ENCODE assay signal across 22 cellular contexts in genomic region chr2:233013027-233013461, GRCh38. TPM values are rescaled to one million over a fixed set of nuclear protein-coding genes. Genes with fewer than 3 reads are reported as not detected.
DNase-seq lines count a peak whose midpoint lies in the region; ATAC-seq, FAIRE-seq and TF ChIP-seq lines count a peak whose summit lies in the region.
"Had no signal": no experiment of that assay in that cellular context is flagged by ENCODE, and none has a peak within 500 bp of the region (broad histone marks: within the 10 kb centered on the region; RNA-seq: fewer than 3 reads in every experiment).

TSS of gene NGEF (minus strand) at chr2:233013256. CDS start at chr2:232974890, 38,366 bp downstream.

- H3K27me3 Mint-ChIP-seq in activated T-helper 2 cell treated with anti-CD3 and anti-CD28 coated beads, Interferon-gamma antibody, Interleukin-2, Interleukin-4, amounts not matched to agents 10 μg/mL and 5 μg/mL and 100 μg/mL, durations not matched to agents 14 hours and 24 hours and 36 hours (ENCODE audit: low read depth): peaks cover 7% of the 10 kb centered on the region

- H3K4me1 ChIP-seq in A549: peaks cover 25% of the 10 kb centered on the region
- H3K4me1 ChIP-seq: sigmoid colon had no signal

- H3K27ac ChIP-seq in A549: peak within 1 kb of the TSS; percentile 51 to 73; a peak in 5 of 6 replicates
- H3K27ac ChIP-seq: brain microvascular endothelial cell, sigmoid colon, tibial artery had no signal

- no peak for TF ChIP-seq EP300 in A549 (IDR thresholded peaks at IDR 0.05)

- no peaks in the 10 kb centered on the region for H3K4me1 Mint-ChIP-seq in activated T-helper 2 cell treated with anti-CD3 and anti-CD28 coated beads, Interferon-gamma antibody, Interleukin-2, Interleukin-4, amounts not matched to agents 10 μg/mL and 5 μg/mL and 100 μg/mL, durations not matched to agents 14 hours and 24 hours and 36 hours (ENCODE audit: low read depth)

- peaks cover 4% of the 10 kb centered on the region for H3K9me3 Mint-ChIP-seq in activated T-helper 2 cell treated with anti-CD3 and anti-CD28 coated beads, Interferon-gamma antibody, Interleukin-2, Interleukin-4, amounts not matched to agents 10 μg/mL and 5 μg/mL and 100 μg/mL, durations not matched to agents 14 hours and 24 hours and 36 hours

- ATAC-seq in A549 (peak; percentile 26 to 66; a peak in 3 of 6 replicates), GM18907 (IDR thresholded peaks at IDR 0.05; ENCODE audit: unreplicated experiment) (no peak)
- ATAC-seq: effector memory CD8-positive, alpha-beta T cell; GM12878; left ventricle myocardium superior had no signal

- no peak for TF ChIP-seq POLR2A in A549 (IDR thresholded peaks at IDR 0.05; ENCODE audit: low read length)

- H3K4me2 ChIP-seq in A549: peak within 1 kb of the TSS; percentile 67

- WGBS in A549 (ENCODE audit: missing lambda C conversion rate): 70% methylated on average over 10 of the region's 12 CpGs

- peak in 1 of 2 experiments; percentile 18 for DNase-seq in A549 (ENCODE audit: low read depth in 1 of 2, low spot score in 1 of 2)
- no peak for DNase-seq in RPMI7951 (ENCODE audit: low read depth)
- no peak for DNase-seq in frontal cortex (ENCODE audit: low spot score in 2 of 2)
- DNase-seq in occipital lobe (lab: John Stamatoyannopoulos, UW): no peak
- DNase-seq in NCI-H345 (lab: John Stamatoyannopoulos, UW): no peak
- DNase-seq in GDM1 (lab: John Stamatoyannopoulos, UW): no peak
- DNase-seq in activated T-helper 2 cell treated with anti-CD3 and anti-CD28 coated beads, Interferon-gamma antibody, Interleukin-2, Interleukin-4, amounts not matched to agents 10 μg/mL and 5 μg/mL and 100 μg/mL, durations not matched to agents 14 hours and 24 hours and 36 hours (ENCODE audit: low spot score): no peak
- DNase-seq: activated CD8-positive, alpha-beta memory T cell treated with anti-CD3 and anti-CD28 coated beads for 24 hours; brain microvascular endothelial cell; effector memory CD8-positive, alpha-beta T cell; GOT3; left ventricle myocardium superior; MV-4-11; NCI-H2081; NCI-H82; sigmoid colon; stimulated activated CD4-positive, alpha-beta T cell treated with anti-CD3 and anti-CD28 coated beads, Interleukin-4, amount 100 ng/mL, for 1 hour; stimulated activated CD8-positive, alpha-beta memory T cell treated with anti-CD3 and anti-CD28 coated beads, Interleukin-4, amount 100 ng/mL, for 48 hours; T-helper 1 cell had no signal

- intact Hi-C loops in activated T-helper 2 cell treated with anti-CD3 and anti-CD28 coated beads, Interferon-gamma antibody, Interleukin-2, Interleukin-4, amounts not matched to agents 10 μg/mL and 5 μg/mL and 100 μg/mL, durations not matched to agents 14 hours and 24 hours and 36 hours (cut with micrococcal nuclease): no loop called here

- CTCF ChIA-PET in A549 (lab: Yijun Ruan, JAX): interaction anchor here (1.5 to 1.6 kb wide), 2 partner anchors 16 to 33 kb away, joined by 7 to 10 read pairs; no protein-coding TSS in a partner anchor

- H3K9me3 ChIP-seq in A549: peaks cover under 1% of the 10 kb centered on the region; the same call in 1 of the 3 replicates

- H3K36me3 Mint-ChIP-seq in activated T-helper 2 cell treated with anti-CD3 and anti-CD28 coated beads, Interferon-gamma antibody, Interleukin-2, Interleukin-4, amounts not matched to agents 10 μg/mL and 5 μg/mL and 100 μg/mL, durations not matched to agents 14 hours and 24 hours and 36 hours (ENCODE audit: low read depth): no peaks in the 10 kb centered on the region

- no peak within 1 kb of the TSS for H3K27ac Mint-ChIP-seq in activated T-helper 2 cell treated with anti-CD3 and anti-CD28 coated beads, Interferon-gamma antibody, Interleukin-2, Interleukin-4, amounts not matched to agents 10 μg/mL and 5 μg/mL and 100 μg/mL, durations not matched to agents 14 hours and 24 hours and 36 hours
- H3K27ac Mint-ChIP-seq: effector memory CD8-positive, alpha-beta T cell had no signal

- POLR2A ChIA-PET in A549 (lab: Yijun Ruan, JAX): no interaction called here

- no peak within 1 kb of the TSS for H3K4me3 Mint-ChIP-seq in activated T-helper 2 cell treated with anti-CD3 and anti-CD28 coated beads, Interferon-gamma antibody, Interleukin-2, Interleukin-4, amounts not matched to agents 10 μg/mL and 5 μg/mL and 100 μg/mL, durations not matched to agents 14 hours and 24 hours and 36 hours (ENCODE audit: low read depth)
- H3K4me3 Mint-ChIP-seq: effector memory CD8-positive, alpha-beta T cell had no signal

- TF ChIP-seq RAD21 in A549 (conservative IDR thresholded peaks at IDR 0.05 in 1 of 2, IDR thresholded peaks at IDR 0.05 in 1 of 2): no peak

- FAIRE-seq in A549 (lab: Jason Lieb, UNC): no peak
- FAIRE-seq in frontal cortex (lab: Jason Lieb, UNC): no peak
- FAIRE-seq: GM12878 had no signal

- no peak within 1 kb of the TSS for H3K4me3 ChIP-seq in A549
- H3K4me3 ChIP-seq: GM12878, sigmoid colon, tibial artery had no signal

- no peak for TF ChIP-seq CTCF in A549 (IDR thresholded peaks at IDR 0.05)

TF ChIP-seq in A549, 52 proteins besides CTCF, POLR2A, EP300 and RAD21:
- TF ChIP-seq KDM1A (IDR thresholded peaks at IDR 0.05; ENCODE audit: low read depth): no peak
- no peak for TF ChIP-seq FOSB (CRISPR knock-in tag; IDR thresholded peaks at IDR 0.05)
- no peak for TF ChIP-seq ZC3H11A (IDR thresholded peaks at IDR 0.05)
TF ChIP-seq in A549: peak in this region for 0.

RNA-seq across cellular contexts. Expression of gene NGEF, which starts in this region (rescaled TPM):
- polyA plus RNA-seq in A549 (2011; rRNA removed) (9.7 and 10.2 TPM in 2 replicates), A549 (2017; fragmentation: RNase III; extraction: RNeasy Plus Mini Kit Qiagen cat#74134 plus additional on column Dnase treatment) (5.9 to 8.1 TPM (median 7.6 TPM) in 3 replicates)
- 8.4 and 9.0 TPM in 2 replicates for polyA plus RNA-seq in A549 (2012; cell fraction: cytosol; rRNA removed)
- polyA plus RNA-seq in A549 (2012; cell fraction: nucleus; rRNA removed): 17.6 and 19.0 TPM in 2 replicates
- polyA minus RNA-seq in A549 (2011; rRNA and poly(A)+ RNA removed): 34.0 and 37.2 TPM in 2 replicates
- total RNA-seq in RPMI7951 (2014; rRNA removed; shearing (Covaris generic)): 35.4 and 38.4 TPM in 2 replicates
- total RNA-seq in frontal cortex (50.1 TPM), occipital lobe (22.8 TPM)
- total RNA-seq in activated T-helper 2 cell treated with anti-CD3 and anti-CD28 coated beads, Interferon-gamma antibody, Interleukin-2, Interleukin-4, amounts not matched to agents 10 μg/mL and 5 μg/mL and 100 μg/mL, durations not matched to agents 14 hours and 24 hours and 36 hours: 1.7 and 2.5 TPM in 2 replicates
- total RNA-seq: GM12878, left ventricle myocardium superior had no signal
